ENCODE assay signal across 23 cellular contexts in genomic region chr18:11996907-11997306, GRCh38. TPM values are rescaled to one million over a fixed set of nuclear protein-coding genes. Genes with fewer than 3 reads are reported as not detected.
DNase-seq lines count a peak whose midpoint lies in the region; ATAC-seq, FAIRE-seq and TF ChIP-seq lines count a peak whose summit lies in the region.
"Had no signal": no experiment of that assay in that cellular context is flagged by ENCODE, and none has a peak within 500 bp of the region (broad histone marks: within the 10 kb centered on the region; RNA-seq: fewer than 3 reads in every experiment).

No MANE protein-coding gene starts in this region.

- peaks cover 38% of the 10 kb centered on the region for H3K4me1 Mint-ChIP-seq in type B pancreatic cell (ENCODE audit: unreplicated experiment)

- H4K91ac ChIP-seq in H1 (replicated peaks; ENCODE audit: insufficient read length, low read length) (peak overlapping the region; percentile 47), neuronal stem cell (ENCODE audit: low read depth, low read length, poor library complexity) (peak overlapping the region; percentile 30)

- no peak for TF ChIP-seq POLR2A in H1 (IDR thresholded peaks at IDR 0.05; ENCODE audit: control extremely low read depth in 1 of 2, low read depth in 2 of 2, low read length in 2 of 2)

- peak overlapping the region; percentile 60; the same call in 1 of the 2 replicates for H2AK5ac ChIP-seq in H1 (ENCODE audit: low read depth, low read length)
- no peak overlapping the region for H2AK5ac ChIP-seq in neuronal stem cell (ENCODE audit: low read depth, low read length)

- H3K18ac ChIP-seq in H1 (ENCODE audit: extremely low read depth, low read length) (no peak overlapping the region), neuronal stem cell (ENCODE audit: low read length) (no peak overlapping the region)

- peaks cover 27% of the 10 kb centered on the region for H3K36me3 ChIP-seq in left ventricle myocardium inferior
- H3K36me3 ChIP-seq in H1 (ENCODE audit: control insufficient read depth in 2 of 4, insufficient read depth in 4 of 4, low read length in 3 of 4), result peaks cover 2 to 21% (median 13%) of the 10 kb centered on the region in 4 experiments; a peak in 7 of 8 replicates
- H3K36me3 ChIP-seq in neuronal stem cell (replicated peaks in 1 of 2; ENCODE audit: control insufficient read depth in 2 of 2, insufficient read depth in 2 of 2, low read length in 2 of 2), result peaks cover 12 to 32% of the 10 kb centered on the region in 2 donors

- H3K56ac ChIP-seq in H1 (replicated peaks; ENCODE audit: insufficient read length, low read depth, low read length), result peak overlapping the region; percentile 67

- H3K4ac ChIP-seq in H1 (replicated peaks; ENCODE audit: insufficient read length, low read depth, low read length), result no peak overlapping the region
- H3K4ac ChIP-seq in neuronal stem cell (ENCODE audit: low read length), result no peak overlapping the region

- peaks cover 4% of the 10 kb centered on the region; the same call in 1 of the 2 replicates for H3K23me2 ChIP-seq in H1 (ENCODE audit: low read depth, low read length)

- no peaks in the 10 kb centered on the region for H3K27me3 Mint-ChIP-seq in type B pancreatic cell
- H3K27me3 Mint-ChIP-seq: activated T-cell treated with anti-CD3 and anti-CD28 coated beads, Interleukin-2, amount 50 U/mL, for 24 hours had no signal

- POLR2A ChIA-PET in H1 (lab: Charles Lee; ENCODE audit: partially characterized antibody), result interaction anchor here (1.0 to 10.4 kb wide), 5 partner anchors 9 to 59 kb away, joined by 4 to 100 read pairs (median 13); partner anchors contain the start of gene IMPA2

- H3K79me2 ChIP-seq in H1 (ENCODE audit: control insufficient read depth in 1 of 2, insufficient read depth in 2 of 2, low read length in 2 of 2), result peaks cover 6 to 65% of the 10 kb centered on the region in 2 experiments

- H3K23ac ChIP-seq in H1 (ENCODE audit: insufficient read length), result no peak overlapping the region
- peak overlapping the region; percentile 34 for H3K23ac ChIP-seq in neuronal stem cell (ENCODE audit: low read depth, low read length, poor library complexity)

- no peak overlapping the region for H2BK120ac ChIP-seq in H1 (replicated peaks; ENCODE audit: low read depth, low read length)
- no peak overlapping the region for H2BK120ac ChIP-seq in neuronal stem cell (ENCODE audit: low read depth, low read length)

- no peak for TF ChIP-seq EP300 in H1 (IDR thresholded peaks at IDR 0.05; ENCODE audit: borderline replicate concordance in 1 of 2, low read depth in 2 of 2, low read length in 2 of 2)

- H3K27me3 ChIP-seq in left ventricle myocardium inferior (ENCODE audit: low read depth), result no peaks in the 10 kb centered on the region
- no peaks in the 10 kb centered on the region for H3K27me3 ChIP-seq in H1 (replicated peaks in 1 of 4; ENCODE audit: control insufficient read depth in 3 of 4, extremely low read depth in 1 of 4, insufficient read depth in 3 of 4, low read length in 3 of 4)
- no peaks in the 10 kb centered on the region for H3K27me3 ChIP-seq in neuronal stem cell (ENCODE audit: control insufficient read depth in 3 of 3, insufficient read depth in 3 of 3, low read depth in 1 of 3, low read length in 3 of 3)

- peaks cover 3% of the 10 kb centered on the region for H3K36me3 Mint-ChIP-seq in type B pancreatic cell

- no peak overlapping the region for H3K4me3 Mint-ChIP-seq in type B pancreatic cell
- H3K4me3 Mint-ChIP-seq: activated T-cell treated with anti-CD3 and anti-CD28 coated beads, Interleukin-2, amount 50 U/mL, for 24 hours; nephron progenitor cell had no signal

- intact Hi-C loops in left ventricle myocardium inferior (cut with micrococcal nuclease), result loop anchor here (5.0 kb wide), 1 partner anchor 60 kb away; no protein-coding TSS in a partner anchor
- intact Hi-C loops in Right ventricle myocardium superior (cut with DNase I), result no loop called here

- H2BK20ac ChIP-seq in H1 (ENCODE audit: low read length), result no peak overlapping the region

- peak overlapping the region; percentile 12 for H3K27ac Mint-ChIP-seq in type B pancreatic cell
- H3K27ac Mint-ChIP-seq: activated T-cell treated with anti-CD3 and anti-CD28 coated beads, Interleukin-2, amount 50 U/mL, for 24 hours had no signal

- no peak overlapping the region for H4K5ac ChIP-seq in H1 (ENCODE audit: insufficient read length, low read depth, low read length)

- FAIRE-seq in H1 (lab: Jason Lieb, UNC), result no peak
- FAIRE-seq: A549, islet of Langerhans had no signal

- no peak overlapping the region for H2AFZ ChIP-seq in H1 (ENCODE audit: low read length)
- H2AFZ ChIP-seq in neuronal stem cell (ENCODE audit: low read length), result no peak overlapping the region

- H3K9ac ChIP-seq in H1 (replicated peaks in 1 of 4; ENCODE audit: extremely low read depth in 1 of 4, low read depth in 3 of 4, low read length in 3 of 4), result no peak overlapping the region
- peak overlapping the region; percentile 30 for H3K9ac ChIP-seq in neuronal stem cell (ENCODE audit: low read depth, low read length, poor library complexity)

- CTCF ChIA-PET in H1 (lab: Charles Lee; ENCODE audit: partially characterized antibody), result interaction anchor here (0.6 to 12.5 kb wide), 15 partner anchors 10 to 349 kb away, joined by 3 to 471 read pairs (median 5); partner anchors contain the start of gene IMPA2

- TF ChIP-seq RAD21 in H1 (IDR thresholded peaks at IDR 0.05 in 1 of 2, conservative IDR thresholded peaks at IDR 0.05 in 1 of 2; ENCODE audit: low read depth in 2 of 2, low read length in 2 of 2), result no peak

- H3K27ac ChIP-seq in left ventricle myocardium inferior (replicated peaks) (peak overlapping the region; percentile 80), H1 (ENCODE audit: low read depth, low read length) (no peak overlapping the region), neuronal stem cell (replicated peaks; ENCODE audit: low read length) (no peak overlapping the region)

- TF ChIP-seq CTCF in left ventricle myocardium inferior (IDR thresholded peaks at IDR 0.05; ENCODE audit: borderline replicate concordance) (no peak), H1 (IDR thresholded peaks at IDR 0.05; ENCODE audit: control extremely low read depth in 1 of 3, insufficient read depth in 1 of 3, low read depth in 1 of 3, low read length in 3 of 3) (no peak), type B pancreatic cell (conservative IDR thresholded peaks at IDR 0.05) (no peak)

- H3K9me3 Mint-ChIP-seq in type B pancreatic cell, result no peaks in the 10 kb centered on the region
- H3K9me3 Mint-ChIP-seq: activated T-cell treated with anti-CD3 and anti-CD28 coated beads, Interleukin-2, amount 50 U/mL, for 24 hours; nephron progenitor cell had no signal

- H3K14ac ChIP-seq in H1 (ENCODE audit: insufficient read length) (no peak overlapping the region), neuronal stem cell (ENCODE audit: low read length) (peak overlapping the region; percentile 25)

- 78% methylated on average over 4 of the region's 4 CpGs; no CpG with 5 or more reads in 1 of the 2 experiments for WGBS in H1 (ENCODE audit: extremely low coverage in 1 of 2, insufficient coverage in 1 of 2, insufficient read length in 1 of 2, insufficient replicate concordance in 2 of 2, low coverage in 1 of 2, low lambda C conversion rate in 2 of 2, missing lambda C conversion rate in 1 of 2), 2 experiments
- WGBS in neuronal stem cell (ENCODE audit: extremely low coverage in 2 of 2, insufficient read length in 2 of 2, insufficient replicate concordance in 1 of 2), 2 donors, result no CpG with 5 or more reads among the region's 4 CpGs

- H4K20me1 ChIP-seq in H1 (replicated peaks in 1 of 2; ENCODE audit: control insufficient read depth in 1 of 2, insufficient read depth in 2 of 2, low read length in 2 of 2), result peaks cover 4 to 20% of the 10 kb centered on the region in 2 experiments

- H3K79me1 ChIP-seq in H1 (ENCODE audit: low read depth, low read length) (peaks cover 28% of the 10 kb centered on the region), neuronal stem cell (ENCODE audit: low read depth, low read length) (peaks cover 14% of the 10 kb centered on the region)

- H2BK12ac ChIP-seq in H1 (ENCODE audit: low read depth, low read length), result peak overlapping the region; percentile 35; the same call in 1 of the 2 replicates
- H2BK12ac ChIP-seq in neuronal stem cell (ENCODE audit: low read length), result no peak overlapping the region

- ATAC-seq in Right ventricle myocardium superior (ENCODE audit: poor library complexity) (no peak), HG03565 (IDR thresholded peaks at IDR 0.05; ENCODE audit: unreplicated experiment) (no peak)
- ATAC-seq: A549, sciatic nerve had no signal

- DNase-seq in left ventricle myocardium inferior (no peak), Right ventricle myocardium superior (no peak), H1 (ENCODE audit: low read depth in 1 of 2, low spot score in 2 of 2) (no peak), neuronal stem cell (ENCODE audit: low spot score) (no peak), type B pancreatic cell (ENCODE audit: extremely low spot score, unreplicated experiment) (no peak), NCI-H187 (lab: John Stamatoyannopoulos, UW) (no peak), NCI-H2227 (lab: John Stamatoyannopoulos, UW; ENCODE audit: unreplicated experiment) (no peak)
- DNase-seq: activated naive CD4-positive, alpha-beta T cell; activated T-cell treated with anti-CD3 and anti-CD28 coated beads, Interleukin-2, amount 50 U/mL, for 24 hours; AML-193; NCI-H1105; NCI-H2029; NCI-H226; NCI-H774; nephron progenitor cell; RPMI8226; stimulated activated CD4-positive, alpha-beta T cell treated with anti-CD3 and anti-CD28 coated beads, Interleukin-15, amount 100 ng/mL, for 24 hours; stimulated activated naive CD4-positive, alpha-beta T cell treated with Interleukin-2 at 50 U/mL for 16 hours; T-helper 1 cell had no signal

- no peak overlapping the region for H2BK15ac ChIP-seq in H1 (ENCODE audit: low read length)
- no peak overlapping the region for H2BK15ac ChIP-seq in neuronal stem cell (ENCODE audit: low read length)

- H3K4me2 ChIP-seq in H1 (ENCODE audit: insufficient read depth in 1 of 2, low read depth in 2 of 2, low read length in 2 of 2), result no peak overlapping the region
- H3K4me2 ChIP-seq in neuronal stem cell (ENCODE audit: insufficient read depth, low read length, poor library complexity, severe bottlenecking), result no peak overlapping the region
- H3K4me2 ChIP-seq: A549 had no signal

- H3K4me3 ChIP-seq in left ventricle myocardium inferior, result no peak overlapping the region
- H3K4me3 ChIP-seq in H1 (ENCODE audit: extremely low read depth in 1 of 4, insufficient read depth in 2 of 4, low read depth in 3 of 4, low read length in 4 of 4), result no peak overlapping the region
- peak overlapping the region in 1 of 2 donors; percentile 23 for H3K4me3 ChIP-seq in neuronal stem cell (ENCODE audit: low read length in 2 of 2)
- H3K4me3 ChIP-seq: A549 had no signal

- H2BK5ac ChIP-seq in H1 (ENCODE audit: low read depth, low read length), result no peak overlapping the region; the same call in 1 of the 2 replicates
- H2BK5ac ChIP-seq in neuronal stem cell (ENCODE audit: low read length), result no peak overlapping the region

- H3K4me1 ChIP-seq in left ventricle myocardium inferior (peaks cover 60% of the 10 kb centered on the region), H1 (replicated peaks in 1 of 4; ENCODE audit: control insufficient read depth in 3 of 4, insufficient read depth in 4 of 4, low read length in 3 of 4) (peaks cover 5 to 14% (median 8%) of the 10 kb centered on the region in 4 experiments; a peak in 6 of 7 replicates), neuronal stem cell (ENCODE audit: control insufficient read depth in 2 of 2, insufficient read depth in 1 of 2, low read depth in 1 of 2, low read length in 2 of 2) (peaks cover 11 to 14% of the 10 kb centered on the region in 2 donors)

- H3K9me3 ChIP-seq in left ventricle myocardium inferior (replicated peaks), result no peaks in the 10 kb centered on the region
- H3K9me3 ChIP-seq in H1 (ENCODE audit: insufficient read depth in 2 of 2, low read depth in 1 of 2, low read length in 1 of 2), result no peaks in the 10 kb centered on the region
- H3K9me3 ChIP-seq in neuronal stem cell (replicated peaks in 1 of 2; ENCODE audit: control insufficient read depth in 2 of 2, insufficient read depth in 1 of 2, low read depth in 1 of 2, low read length in 2 of 2), result no peaks in the 10 kb centered on the region
- H3K9me3 ChIP-seq: A549 had no signal

- H4K8ac ChIP-seq in H1 (ENCODE audit: extremely low read depth, insufficient read depth, low read length) (no peak overlapping the region), neuronal stem cell (ENCODE audit: low read depth, low read length) (peak overlapping the region; percentile 4)

RNA-seq across cellular contexts. Expression of gene IMPA2, which starts 15.6 kb away (rescaled TPM):
- total RNA-seq in left ventricle myocardium inferior (51.5 TPM), Right ventricle myocardium superior (85.8 TPM), type B pancreatic cell (ENCODE audit: low replicate concordance) (53.6 and 56.3 TPM in 2 replicates)
- 135 and 140 TPM in 2 replicates for total RNA-seq in H1 (2021; fragmentation: NEBNext Ultra II Directional; extraction: Animal tissue kit (Norgen Biotek cat#: 25700))
- polyA plus RNA-seq in H1 (2011; rRNA removed), result 102 and 146 TPM in 2 replicates
- polyA plus RNA-seq in H1 (2011; cell fraction: cytosol; rRNA removed), result 83.6 TPM
- polyA plus RNA-seq in H1 (2011; cell fraction: nucleus; rRNA removed), result 162 TPM
- polyA plus RNA-seq in H1 (2012, experiment 1 of 2), result 132 to 157 TPM (median 152 TPM) in 4 replicates
- 207 TPM for polyA plus RNA-seq in H1 (2012, experiment 2 of 2)
- 90.4 TPM for polyA plus RNA-seq in H1 (2013, experiment 1 of 2)
- polyA plus RNA-seq in H1 (2013, experiment 2 of 2), result 90.8 TPM
- 46.3 and 73.7 TPM in 2 replicates for polyA minus RNA-seq in H1 (2011; rRNA and poly(A)+ RNA removed)
- 42.6 TPM for polyA minus RNA-seq in H1 (2011; cell fraction: cytosol; rRNA and poly(A)+ RNA removed)
- polyA minus RNA-seq in H1 (2011; cell fraction: nucleus; rRNA and poly(A)+ RNA removed), result 46.7 TPM
- 71.9 TPM for polyA plus RNA-seq in neuronal stem cell (2013, experiment 1 of 2)
- 69.5 TPM for polyA plus RNA-seq in neuronal stem cell (2013, experiment 2 of 2)
